ENCODE assay signal across 18 cellular contexts in the genomic region with DNA sequence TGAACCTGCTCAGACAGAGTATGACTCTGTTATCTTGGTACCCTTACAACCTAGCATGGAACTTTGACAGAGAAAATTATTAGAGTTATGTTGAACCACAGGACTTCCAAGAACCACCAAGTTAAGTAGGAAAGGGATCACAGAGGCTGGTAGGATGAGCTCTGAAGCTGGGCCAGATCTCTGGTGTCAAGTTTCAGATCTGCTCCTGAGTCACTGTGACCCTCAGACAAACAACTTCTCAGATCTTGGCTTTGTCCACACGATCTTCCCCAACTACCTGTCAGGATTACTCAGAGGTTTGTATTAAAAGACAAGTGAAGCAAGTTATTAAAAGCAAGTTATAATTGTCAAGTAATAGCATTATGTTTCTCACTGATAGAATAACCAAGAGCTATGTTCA.
A peak's percentile ranks its signal among the peaks of the same experiment; 100 is the strongest.
DNase-seq lines count a peak whose midpoint lies in the region; ATAC-seq and TF ChIP-seq lines count a peak whose summit lies in the region.
"Had no signal": no experiment of that assay in that cellular context is flagged by ENCODE, and none has a peak within 500 bp of the region (broad histone marks: within the 10 kb centered on the region; RNA-seq: fewer than 3 reads in every experiment).

No MANE protein-coding gene starts in this region.

- H3K4me3 ChIP-seq in breast epithelium (no peak overlapping the region), right cardiac atrium (ENCODE audit: low read length) (no peak overlapping the region)
- H3K4me3 ChIP-seq: neural progenitor cell, upper lobe of right lung had no signal

- H3K36me3 Mint-ChIP-seq in MCF 10A (ENCODE audit: insufficient read depth, unreplicated experiment) = no peaks in the 10 kb centered on the region
- H3K36me3 Mint-ChIP-seq: CD4-positive, CD25-positive, alpha-beta regulatory T cell; neural progenitor cell had no signal

- intact Hi-C loops in MCF 10A (cut with micrococcal nuclease) = no loop called here
- intact Hi-C loops in breast epithelium (cut with DNase I; ENCODE audit: low total_unique reads) = no loop called here
- intact Hi-C loops in right cardiac atrium (cut with DNase I) = no loop called here

- no peak overlapping the region for H3K27ac Mint-ChIP-seq in MCF 10A (ENCODE audit: low read depth, unreplicated experiment)
- H3K27ac Mint-ChIP-seq: activated CD4-positive, alpha-beta T cell treated with anti-CD3 and anti-CD28 coated beads for 36 hours; CD4-positive, CD25-positive, alpha-beta regulatory T cell; neural progenitor cell; T-helper 2 cell treated with Interferon-gamma antibody and Interleukin-4, amounts not matched to agents 5 μg/mL and 100 μg/mL, for 36 hours had no signal

- H3K36me3 ChIP-seq in breast epithelium = no peaks in the 10 kb centered on the region
- H3K36me3 ChIP-seq: neural progenitor cell, upper lobe of right lung had no signal

- H3K9me3 Mint-ChIP-seq in MCF 10A (ENCODE audit: unreplicated experiment) = no peaks in the 10 kb centered on the region

- no peaks in the 10 kb centered on the region for H3K4me1 ChIP-seq in breast epithelium
- H3K4me1 ChIP-seq in foreskin keratinocyte = no peaks in the 10 kb centered on the region
- no peaks in the 10 kb centered on the region for H3K4me1 ChIP-seq in right cardiac atrium (ENCODE audit: control insufficient read depth, insufficient read depth, low read length)
- H3K4me1 ChIP-seq: upper lobe of right lung had no signal

- no TSS peak for BruUV-seq in MCF 10A (replicated peaks; lab: Mats Ljungman, UMichigan)

- CTCF ChIA-PET in MCF 10A (lab: Yijun Ruan, JAX) = interaction anchor here (0.6 to 1.0 kb wide), 4 partner anchors 7 to 152 kb away, joined by 3 to 4 read pairs (median 3); no protein-coding TSS in a partner anchor

- H3K27ac ChIP-seq in breast epithelium (no peak overlapping the region), foreskin keratinocyte (no peak overlapping the region), right cardiac atrium (ENCODE audit: low read length) (no peak overlapping the region)
- H3K27ac ChIP-seq: neural progenitor cell, upper lobe of right lung had no signal

- POLR2A ChIA-PET in MCF 10A (lab: Yijun Ruan, JAX) = interaction anchor here (0.6 kb wide), 1 partner anchor 399 kb away, joined by 3 read pairs; no protein-coding TSS in a partner anchor

- no peak for TF ChIP-seq CTCF in MCF 10A (IDR thresholded peaks at IDR 0.05; ENCODE audit: unreplicated experiment)
- no peak for TF ChIP-seq CTCF in breast epithelium (IDR thresholded peaks at IDR 0.05)
- no peak for TF ChIP-seq CTCF in foreskin keratinocyte (conservative IDR thresholded peaks at IDR 0.05)

- H3K27me3 Mint-ChIP-seq in MCF 10A (ENCODE audit: insufficient read depth, unreplicated experiment) = no peaks in the 10 kb centered on the region
- H3K27me3 Mint-ChIP-seq: activated CD4-positive, alpha-beta T cell treated with anti-CD3 and anti-CD28 coated beads for 36 hours had no signal

- no peaks in the 10 kb centered on the region for H3K4me1 Mint-ChIP-seq in MCF 10A (ENCODE audit: insufficient read depth, unreplicated experiment)
- H3K4me1 Mint-ChIP-seq: CD4-positive, CD25-positive, alpha-beta regulatory T cell had no signal

- DNase-seq in MCF 10A (ENCODE audit: unreplicated experiment) (peak; percentile 47), breast epithelium (ENCODE audit: low spot score in 2 of 2) (no peak), amniotic epithelial cell (ENCODE audit: low read depth) (peak; percentile 8), foreskin keratinocyte (no peak), right cardiac atrium (no peak), HT-29 (ENCODE audit: low spot score) (no peak), HuH-7 (ENCODE audit: low spot score) (no peak)
- DNase-seq: activated CD4-positive, alpha-beta T cell treated with anti-CD3 and anti-CD28 coated beads for 36 hours; activated effector memory CD4-positive, alpha-beta T cell treated with anti-CD3 and anti-CD28 coated beads, Interleukin-2, amount 50 U/mL, for 16 hours; CD4-positive, CD25-positive, alpha-beta regulatory T cell; head of caudate nucleus; NCI-H345; retina; stimulated activated naive CD4-positive, alpha-beta T cell treated with Interleukin-2 at 50 U/mL for 16 hours; upper lobe of right lung had no signal

- H3K27me3 ChIP-seq in breast epithelium (no peaks in the 10 kb centered on the region), foreskin keratinocyte (no peaks in the 10 kb centered on the region), right cardiac atrium (ENCODE audit: control insufficient read depth, insufficient read depth) (no peaks in the 10 kb centered on the region)
- H3K27me3 ChIP-seq: neural progenitor cell, upper lobe of right lung had no signal

- no peaks in the 10 kb centered on the region for H3K9me3 ChIP-seq in breast epithelium
- H3K9me3 ChIP-seq in right cardiac atrium (ENCODE audit: control insufficient read depth, low read length) = peaks cover 2% of the 10 kb centered on the region
- H3K9me3 ChIP-seq: upper lobe of right lung had no signal

- no peak for TF ChIP-seq POLR2A in breast epithelium (IDR thresholded peaks at IDR 0.05)

- no peak overlapping the region for H3K4me3 Mint-ChIP-seq in MCF 10A (ENCODE audit: unreplicated experiment)
- H3K4me3 Mint-ChIP-seq: activated CD4-positive, alpha-beta T cell treated with anti-CD3 and anti-CD28 coated beads for 36 hours; CD4-positive, CD25-positive, alpha-beta regulatory T cell; neural progenitor cell; T-helper 2 cell treated with Interferon-gamma antibody and Interleukin-4, amounts not matched to agents 5 μg/mL and 100 μg/mL, for 36 hours had no signal

- peak; percentile 62 for ATAC-seq in foreskin keratinocyte
- ATAC-seq in right cardiac atrium = no peak
- ATAC-seq in HG02571 (IDR thresholded peaks at IDR 0.05; ENCODE audit: unreplicated experiment) = no peak
- ATAC-seq: activated CD4-positive, alpha-beta T cell treated with anti-CD3 and anti-CD28 coated beads for 36 hours; upper lobe of right lung had no signal

- WGBS in right cardiac atrium = 42% methylated on average over 1 of the region's 1 CpG

Comparison
In these comparisons a context has a peak if more than half of its experiments do, and no peak if none do; other contexts are left out.
1. DNase-seq: peak in MCF 10A (single experiment) and amniotic epithelial cell (single experiment); none in breast epithelium (0 of 2), foreskin keratinocyte (0 of 2), right cardiac atrium (0 of 3), HT-29 (single experiment) and HuH-7 (single experiment).